Comparison of ENCODE assay signal across 35 cellular contexts in the genomic region with DNA sequence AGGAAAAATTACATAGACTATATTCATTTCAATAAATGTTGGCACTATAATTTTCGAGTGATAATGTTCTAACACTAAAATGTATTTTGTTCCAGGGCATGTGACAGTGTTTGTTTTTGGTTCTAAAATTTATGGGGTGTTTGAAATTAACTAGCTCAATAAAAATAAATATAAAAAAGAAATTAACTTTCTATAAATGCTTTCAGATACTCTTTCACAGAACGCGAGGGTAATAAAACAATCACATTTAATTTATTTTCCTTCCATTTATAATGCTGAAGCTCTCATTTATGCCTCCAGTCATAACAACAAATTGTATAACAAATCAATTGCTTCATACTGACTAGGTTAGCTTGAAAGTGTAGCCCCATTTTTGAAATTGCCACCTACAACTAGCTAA.
"Had no signal": no experiment of that assay in that cellular context is flagged by ENCODE, and none has a peak within 500 bp of the region (broad histone marks: within the 10 kb centered on the region; RNA-seq: fewer than 3 reads in every experiment).

No MANE protein-coding gene starts in this region.

- H3K36me3 ChIP-seq: ascending aorta, cardiac muscle cell, colonic mucosa had no signal

- H3K36me3 Mint-ChIP-seq: activated CD4-positive, alpha-beta memory T cell treated with anti-CD3 and anti-CD28 coated beads for 36 hours; activated naive CD4-positive, alpha-beta T cell treated with anti-CD3 and anti-CD28 coated beads, Interleukin-2, amount 10 ng/mL, durations not matched to agents 7 days and 5 days; activated naive CD4-positive, alpha-beta T cell treated with anti-CD3 and anti-CD28 coated beads, Interleukin-2, amount 50 U/mL, for 24 hours; activated naive CD8-positive, alpha-beta T cell; activated naive CD8-positive, alpha-beta T cell treated with anti-CD3 and anti-CD28 coated beads, Interleukin-2, amount 10 ng/mL, durations not matched to agents 7 days and 5 days had no signal

- H3K4me1 Mint-ChIP-seq: activated B cell treated with CpG ODN at 0.5 μM for 24 hours; activated CD4-positive, alpha-beta T cell treated with anti-CD3 and anti-CD28 coated beads, Interleukin-2, amount 10 ng/mL, durations not matched to agents 24 days and 14 days; activated naive CD4-positive, alpha-beta T cell treated with anti-CD3 and anti-CD28 coated beads, Interleukin-2, amount 10 ng/mL, durations not matched to agents 7 days and 5 days; activated naive CD4-positive, alpha-beta T cell treated with anti-CD3 and anti-CD28 coated beads, Interleukin-2, amount 50 U/mL, for 24 hours; activated naive CD8-positive, alpha-beta T cell treated with anti-CD3 and anti-CD28 coated beads, Interleukin-2, amount 10 ng/mL, durations not matched to agents 7 days and 5 days; activated naive CD8-positive, alpha-beta T cell treated with anti-CD3 and anti-CD28 coated beads, Interleukin-2, amount 50 U/mL, for 24 hours; activated T-helper 17 cell treated with anti-CD3 and anti-CD28 coated beads, Interleukin-2, amount 50 U/mL, for 72 hours; central memory CD8-positive, alpha-beta T cell had no signal

- ATAC-seq: activated CD8-positive, alpha-beta T cell treated with anti-CD3 and anti-CD28 coated beads for 36 hours; activated naive CD8-positive, alpha-beta T cell treated with anti-CD3 and anti-CD28 coated beads, Interleukin-2, amount 50 U/mL, for 24 hours; activated T-cell treated with anti-CD3 and anti-CD28 coated beads, Interleukin-2, amount 50 U/mL, for 4 hours; activated T-cell treated with anti-CD3 and anti-CD28 coated beads, Interleukin-2, amount 50 U/mL, for 72 hours; activated T-helper 17 cell treated with anti-CD3 and anti-CD28 coated beads, Interleukin-2, amount 50 U/mL, for 72 hours had no signal

- H3K27me3 Mint-ChIP-seq: activated B cell treated with CpG ODN at 0.5 μM for 24 hours; activated CD4-positive, alpha-beta memory T cell treated with anti-CD3 and anti-CD28 coated beads for 36 hours; activated CD4-positive, alpha-beta T cell treated with anti-CD3 and anti-CD28 coated beads, Interleukin-2, amount 10 ng/mL, durations not matched to agents 24 days and 14 days; activated naive CD4-positive, alpha-beta T cell treated with anti-CD3 and anti-CD28 coated beads, Interleukin-2, amount 10 ng/mL, durations not matched to agents 7 days and 5 days; activated naive CD4-positive, alpha-beta T cell treated with anti-CD3 and anti-CD28 coated beads, Interleukin-2, amount 50 U/mL, for 24 hours; activated naive CD8-positive, alpha-beta T cell; activated naive CD8-positive, alpha-beta T cell treated with anti-CD3 and anti-CD28 coated beads, Interleukin-2, amount 10 ng/mL, durations not matched to agents 7 days and 5 days; activated T-helper 17 cell treated with anti-CD3 and anti-CD28 coated beads, Interleukin-2, amount 50 U/mL, for 72 hours; brain; central memory CD8-positive, alpha-beta T cell had no signal

- H3K27me3 ChIP-seq: ascending aorta, cardiac muscle cell, colonic mucosa had no signal

- H3K27ac ChIP-seq: ascending aorta, cardiac muscle cell, colonic mucosa, VCaP had no signal

- DNase-seq: activated B cell treated with CpG ODN at 0.5 μM for 24 hours; activated CD4-positive, alpha-beta memory T cell treated with anti-CD3 and anti-CD28 coated beads for 36 hours; activated CD4-positive, alpha-beta T cell treated with anti-CD3 and anti-CD28 coated beads for 4 hours; activated CD4-positive, alpha-beta T cell treated with anti-CD3 and anti-CD28 coated beads, Interleukin-2, amount 10 ng/mL, durations not matched to agents 24 days and 14 days; activated CD4-positive, alpha-beta T cell treated with anti-CD3 and anti-CD28 coated beads, Interleukin-2, amount 50 U/mL, for 1 hour; activated CD4-positive, alpha-beta T cell treated with anti-CD3 and anti-CD28 coated beads, Interleukin-2, amount 50 U/mL, for 4 hours; activated CD4-positive, CD25-positive, alpha-beta regulatory T cell treated with anti-CD3 and anti-CD28 coated beads, Interleukin-2, amount 50 U/mL, for 72 hours; activated CD8-positive, alpha-beta memory T cell treated with anti-CD3 and anti-CD28 coated beads, Interleukin-2, amount 50 U/mL, for 4 hours; activated CD8-positive, alpha-beta T cell treated with anti-CD3 and anti-CD28 coated beads for 36 hours; activated effector memory CD4-positive, alpha-beta T cell treated with anti-CD3 and anti-CD28 coated beads, Interleukin-2, amount 50 U/mL, for 16 hours; activated gamma-delta T cell treated with Interleukin-2 at 50 U/mL for 16 hours; activated naive CD4-positive, alpha-beta T cell; activated naive CD4-positive, alpha-beta T cell treated with anti-CD3 and anti-CD28 coated beads, Interleukin-2, amount 10 ng/mL, durations not matched to agents 7 days and 5 days; activated naive CD8-positive, alpha-beta T cell treated with anti-CD3 and anti-CD28 coated beads, Interleukin-2, amount 10 ng/mL, durations not matched to agents 7 days and 5 days; activated naive CD8-positive, alpha-beta T cell treated with anti-CD3 and anti-CD28 coated beads, Interleukin-2, amount 50 U/mL, for 24 hours; activated T-cell treated with anti-CD3 and anti-CD28 coated beads for 4 hours; activated T-cell treated with anti-CD3 and anti-CD28 coated beads, Interleukin-2, amount 50 U/mL, for 1 hour; activated T-cell treated with anti-CD3 and anti-CD28 coated beads, Interleukin-2, amount 50 U/mL, for 4 hours; activated T-cell treated with anti-CD3 and anti-CD28 coated beads, Interleukin-2, amount 50 U/mL, for 72 hours; amygdala; anterior cingulate cortex; caudate nucleus; cerebellar nuclear complex; colonic mucosa; T-helper 9 cell had no signal

- H3K27ac Mint-ChIP-seq: activated B cell treated with CpG ODN at 0.5 μM for 24 hours; activated CD4-positive, alpha-beta memory T cell treated with anti-CD3 and anti-CD28 coated beads for 36 hours; activated CD4-positive, alpha-beta T cell treated with anti-CD3 and anti-CD28 coated beads, Interleukin-2, amount 10 ng/mL, durations not matched to agents 24 days and 14 days; activated CD8-positive, alpha-beta T cell treated with anti-CD3 and anti-CD28 coated beads for 36 hours; activated naive CD4-positive, alpha-beta T cell treated with anti-CD3 and anti-CD28 coated beads, Interleukin-2, amount 10 ng/mL, durations not matched to agents 7 days and 5 days; activated naive CD4-positive, alpha-beta T cell treated with anti-CD3 and anti-CD28 coated beads, Interleukin-2, amount 50 U/mL, for 24 hours; activated naive CD8-positive, alpha-beta T cell; activated naive CD8-positive, alpha-beta T cell treated with anti-CD3 and anti-CD28 coated beads, Interleukin-2, amount 10 ng/mL, durations not matched to agents 7 days and 5 days; activated naive CD8-positive, alpha-beta T cell treated with anti-CD3 and anti-CD28 coated beads, Interleukin-2, amount 50 U/mL, for 24 hours; activated T-cell treated with anti-CD3 and anti-CD28 coated beads, Interleukin-2, amount 50 U/mL, for 72 hours; activated T-helper 1 cell treated with anti-CD3 and anti-CD28 coated beads, Interleukin-12 subunit alpha, Interleukin-12 subunit beta, Interleukin-2, Interleukin-4 antibody, amounts not matched to agents 30 ng/mL and 10 ng/mL and 1 ng/mL, durations not matched to agents 14 hours and 24 hours and 36 hours; activated T-helper 17 cell treated with anti-CD3 and anti-CD28 coated beads, Interleukin-2, amount 50 U/mL, for 72 hours; brain; T-helper 2 cell treated with Interferon-gamma antibody and Interleukin-4, amounts not matched to agents 5 μg/mL and 100 μg/mL, for 36 hours had no signal

- H3K4me3 Mint-ChIP-seq: activated B cell treated with CpG ODN at 0.5 μM for 24 hours; activated CD4-positive, alpha-beta memory T cell treated with anti-CD3 and anti-CD28 coated beads for 36 hours; activated CD4-positive, alpha-beta T cell treated with anti-CD3 and anti-CD28 coated beads, Interleukin-2, amount 10 ng/mL, durations not matched to agents 24 days and 14 days; activated CD8-positive, alpha-beta T cell treated with anti-CD3 and anti-CD28 coated beads for 36 hours; activated naive CD4-positive, alpha-beta T cell treated with anti-CD3 and anti-CD28 coated beads, Interleukin-2, amount 10 ng/mL, durations not matched to agents 7 days and 5 days; activated naive CD4-positive, alpha-beta T cell treated with anti-CD3 and anti-CD28 coated beads, Interleukin-2, amount 50 U/mL, for 24 hours; activated naive CD8-positive, alpha-beta T cell; activated naive CD8-positive, alpha-beta T cell treated with anti-CD3 and anti-CD28 coated beads, Interleukin-2, amount 10 ng/mL, durations not matched to agents 7 days and 5 days; activated naive CD8-positive, alpha-beta T cell treated with anti-CD3 and anti-CD28 coated beads, Interleukin-2, amount 50 U/mL, for 24 hours; activated T-cell treated with anti-CD3 and anti-CD28 coated beads, Interleukin-2, amount 50 U/mL, for 4 hours; activated T-cell treated with anti-CD3 and anti-CD28 coated beads, Interleukin-2, amount 50 U/mL, for 72 hours; activated T-helper 1 cell treated with anti-CD3 and anti-CD28 coated beads, Interleukin-12 subunit alpha, Interleukin-12 subunit beta, Interleukin-2, Interleukin-4 antibody, amounts not matched to agents 30 ng/mL and 10 ng/mL and 1 ng/mL, durations not matched to agents 14 hours and 24 hours and 36 hours; activated T-helper 17 cell treated with anti-CD3 and anti-CD28 coated beads, Interleukin-2, amount 50 U/mL, for 72 hours; brain; central memory CD8-positive, alpha-beta T cell; T-helper 2 cell treated with Interferon-gamma antibody and Interleukin-4, amounts not matched to agents 5 μg/mL and 100 μg/mL, for 36 hours had no signal

- H3K9me3 ChIP-seq: ascending aorta, colonic mucosa had no signal

- H3K4me3 ChIP-seq: ascending aorta, cardiac muscle cell, colonic mucosa had no signal

- H3K4me1 ChIP-seq: ascending aorta, colonic mucosa had no signal

- H3K9me3 Mint-ChIP-seq: activated B cell treated with CpG ODN at 0.5 μM for 24 hours; activated CD4-positive, alpha-beta memory T cell treated with anti-CD3 and anti-CD28 coated beads for 36 hours; activated CD4-positive, alpha-beta T cell treated with anti-CD3 and anti-CD28 coated beads, Interleukin-2, amount 10 ng/mL, durations not matched to agents 24 days and 14 days; activated CD8-positive, alpha-beta T cell treated with anti-CD3 and anti-CD28 coated beads for 36 hours; activated naive CD4-positive, alpha-beta T cell treated with anti-CD3 and anti-CD28 coated beads, Interleukin-2, amount 10 ng/mL, durations not matched to agents 7 days and 5 days; activated naive CD4-positive, alpha-beta T cell treated with anti-CD3 and anti-CD28 coated beads, Interleukin-2, amount 50 U/mL, for 24 hours; activated naive CD8-positive, alpha-beta T cell treated with anti-CD3 and anti-CD28 coated beads, Interleukin-2, amount 10 ng/mL, durations not matched to agents 7 days and 5 days; activated naive CD8-positive, alpha-beta T cell treated with anti-CD3 and anti-CD28 coated beads, Interleukin-2, amount 50 U/mL, for 24 hours; activated T-cell treated with anti-CD3 and anti-CD28 coated beads, Interleukin-2, amount 50 U/mL, for 4 hours; activated T-cell treated with anti-CD3 and anti-CD28 coated beads, Interleukin-2, amount 50 U/mL, for 72 hours; activated T-helper 1 cell treated with anti-CD3 and anti-CD28 coated beads, Interleukin-12 subunit alpha, Interleukin-12 subunit beta, Interleukin-2, Interleukin-4 antibody, amounts not matched to agents 30 ng/mL and 10 ng/mL and 1 ng/mL, durations not matched to agents 14 hours and 24 hours and 36 hours; activated T-helper 17 cell treated with anti-CD3 and anti-CD28 coated beads, Interleukin-2, amount 50 U/mL, for 72 hours; brain; central memory CD8-positive, alpha-beta T cell; T-helper 2 cell treated with Interferon-gamma antibody and Interleukin-4, amounts not matched to agents 5 μg/mL and 100 μg/mL, for 36 hours had no signal
